Comparison of ENCODE assay signal across 21 cellular contexts in genomic region chr18:11246466-11246865, GRCh38.
A peak's percentile ranks its signal among the peaks of the same experiment; 100 is the strongest.
DNase-seq lines count a peak whose midpoint lies in the region; ATAC-seq lines count a peak whose summit lies in the region.
"Had no signal": no experiment of that assay in that cellular context is flagged by ENCODE, and none has a peak within 500 bp of the region (broad histone marks: within the 10 kb centered on the region; RNA-seq: fewer than 3 reads in every experiment).

No MANE protein-coding gene starts in this region.

- DNase-seq in Caki2 (ENCODE audit: low read depth) (peak; percentile 16), M059J (ENCODE audit: low read depth) (peak; percentile 58), fibroblast of gingiva (ENCODE audit: low read depth) (peak; percentile 63), skeletal muscle cell (ENCODE audit: low read depth) (peak; percentile 36), OCI-M1 (lab: John Stamatoyannopoulos, UW) (no peak), GM19240 (ENCODE audit: insufficient read length, low spot score) (no peak)
- DNase-seq in stimulated activated CD4-positive, alpha-beta T cell treated with anti-CD3 and anti-CD28 coated beads, Interleukin-1b, Interleukin-23, amount 100 ng/mL, for 48 hours: no peak
- DNase-seq: activated T-cell treated with anti-CD3 and anti-CD28 coated beads, Interleukin-2, amount 50 U/mL, for 24 hours; amygdala; CD4-positive, CD25-positive, alpha-beta regulatory T cell; GDM1; KG1; NCI-H1092; NCI-H2029 treated with DMSO at 0.1 percent for 48 hours; NK-92 treated with Interleukin-12 subunit alpha and Interleukin-12 subunit beta, amount 100 ng/mL, for 24 hours; occipital lobe; retina; SIG-M5; upper lobe of left lung had no signal

- ATAC-seq in HG03135 (IDR thresholded peaks at IDR 0.05; ENCODE audit: unreplicated experiment): no peak
- ATAC-seq: Panc1 had no signal

- in situ Hi-C loops in Caki2 (cut with HindIII; ENCODE audit: low pct_unique_long_range_greater_than_20kb, low sequenced_read_pairs): no loop called here

- H3K4me3 ChIP-seq in skeletal muscle cell (ENCODE audit: low read depth, low read length): no peak overlapping the region
- H3K4me3 ChIP-seq: upper lobe of left lung had no signal

Comparison
In these comparisons a context has a peak if more than half of its experiments do, and no peak if none do; other contexts are left out.
1. DNase-seq: peak in Caki2 (single experiment), M059J (single experiment), fibroblast of gingiva (single experiment) and skeletal muscle cell (single experiment); none in OCI-M1 (single experiment), stimulated activated CD4-positive, alpha-beta T cell treated with anti-CD3 and anti-CD28 coated beads, Interleukin-1b, Interleukin-23, amount 100 ng/mL, for 48 hours (single experiment) and GM19240 (single experiment).